In genomic region chr3:159804726-159805410, GRCh38 we compare ENCODE assay signal across 7 cellular contexts. TPM values are rescaled to one million over a fixed set of nuclear protein-coding genes. Genes with fewer than 3 reads are reported as not detected.
DNase-seq lines count a peak whose midpoint lies in the region; ATAC-seq and TF ChIP-seq lines count a peak whose summit lies in the region.

No MANE protein-coding gene starts in this region.

- peak overlapping the region; percentile 2 for H3K9ac ChIP-seq in adipocyte (ENCODE audit: low read length)

- peak overlapping the region; percentile 61 for H3K27ac ChIP-seq in left ventricle myocardium inferior (replicated peaks)

- H3K4me3 ChIP-seq in adipocyte (ENCODE audit: low read length), result no peak overlapping the region
- no peak overlapping the region for H3K4me3 ChIP-seq in left ventricle myocardium inferior

- no peaks in the 10 kb centered on the region for H3K36me3 ChIP-seq in adipocyte (ENCODE audit: control insufficient read depth, insufficient read depth, low read length, severe bottlenecking)
- no peaks in the 10 kb centered on the region for H3K36me3 ChIP-seq in left ventricle myocardium inferior

- H3K27me3 ChIP-seq in adipocyte (replicated peaks; ENCODE audit: control insufficient read depth, insufficient read depth, low read length), result no peaks in the 10 kb centered on the region
- H3K27me3 ChIP-seq in left ventricle myocardium inferior (ENCODE audit: low read depth), result no peaks in the 10 kb centered on the region

- DNase-seq in G401 (ENCODE audit: low spot score), result peak; percentile 85
- peak; percentile 63 for DNase-seq in GM20000 (ENCODE audit: low spot score)
- peak; percentile 32 for DNase-seq in NCI-H510A (lab: John Stamatoyannopoulos, UW)
- peak; percentile 94 for DNase-seq in adipocyte (ENCODE audit: low read depth)
- DNase-seq in left ventricle myocardium inferior, result peak; percentile 37
- peak; percentile 65 for DNase-seq in retina

- H3K4me1 ChIP-seq in adipocyte (ENCODE audit: control insufficient read depth, insufficient read depth, low read length) (peaks cover 44% of the 10 kb centered on the region), left ventricle myocardium inferior (peaks cover 78% of the 10 kb centered on the region)

- no peaks in the 10 kb centered on the region for H3K9me3 ChIP-seq in adipocyte (ENCODE audit: control insufficient read depth, low read length)
- H3K9me3 ChIP-seq in left ventricle myocardium inferior (replicated peaks), result no peaks in the 10 kb centered on the region

- peak; percentile 91 for ATAC-seq in HG03460 (IDR thresholded peaks at IDR 0.05; ENCODE audit: unreplicated experiment)

- intact Hi-C loops in left ventricle myocardium inferior (cut with micrococcal nuclease), result loop anchor here (5.0 to 10.0 kb wide), 2 partner anchors 188 to 540 kb away; no protein-coding TSS in a partner anchor

- in situ Hi-C loops in G401 (cut with HindIII; ENCODE audit: low sequenced_read_pairs), result no loop called here

- TF ChIP-seq CTCF in GM20000 (IDR thresholded peaks at IDR 0.05; ENCODE audit: extremely low read depth, missing control alignments), result peak; percentile 81
- TF ChIP-seq CTCF in left ventricle myocardium inferior (IDR thresholded peaks at IDR 0.05; ENCODE audit: borderline replicate concordance), result peak; percentile 93

RNA-seq across cellular contexts. Expression of gene SCHIP1, which starts 34.8 kb away (rescaled TPM):
- total RNA-seq in G401 (2014; rRNA removed; shearing (Covaris generic)), result 0.25 and 5.0 TPM in 2 replicates
- total RNA-seq in left ventricle myocardium inferior, result 62.6 TPM

Comparison
In these comparisons a context has a peak if more than half of its experiments do, and no peak if none do; other contexts are left out.
1. DNase-seq: peak in every context shown above with its lines; median percentile 94 in adipocyte; 85 in G401; 65 in retina; 63 in GM20000; 37 in left ventricle myocardium inferior; 32 in NCI-H510A.
2. RNA of gene SCHIP1, which starts 34.8 kb away (total RNA-seq): 62.6 TPM in left ventricle myocardium inferior (single experiment); 0.25 to 5.0 TPM in G401; every median in the first group is over 10 times any median in the second.